Comparison of ENCODE assay signal across 16 cellular contexts in genomic region chr9:5839572-5839902, GRCh38. TPM values are rescaled to one million over a fixed set of nuclear protein-coding genes. Genes with fewer than 3 reads are reported as not detected.
DNase-seq lines count a peak whose midpoint lies in the region; ATAC-seq and TF ChIP-seq lines count a peak whose summit lies in the region.
"Had no signal": no experiment of that assay in that cellular context is flagged by ENCODE, and none has a peak within 500 bp of the region (broad histone marks: within the 10 kb centered on the region; RNA-seq: fewer than 3 reads in every experiment).

No MANE protein-coding gene starts in this region.

- H3K27ac Mint-ChIP-seq in progenitor cell of endocrine pancreas = peak overlapping the region; percentile 95
- H3K27ac Mint-ChIP-seq: nephron progenitor cell had no signal

- no peak for TF ChIP-seq CTCF in HCT116 (IDR thresholded peaks at IDR 0.05 in 2 of 3, conservative IDR thresholded peaks at IDR 0.05 in 1 of 3; ENCODE audit: borderline replicate concordance in 1 of 3, insufficient read depth in 1 of 3, low read depth in 2 of 3, low read length in 2 of 3)
- no peak for TF ChIP-seq CTCF in PC-3 (conservative IDR thresholded peaks at IDR 0.05; ENCODE audit: low read depth, low read length)
- no peak for TF ChIP-seq CTCF in esophagus squamous epithelium (IDR thresholded peaks at IDR 0.05)
- no peak for TF ChIP-seq CTCF in progenitor cell of endocrine pancreas (IDR thresholded peaks at IDR 0.05; ENCODE audit: unreplicated experiment)

- no peaks in the 10 kb centered on the region for H3K27me3 ChIP-seq in HCT116 (ENCODE audit: insufficient read depth, low read length)
- H3K27me3 ChIP-seq in PC-3 (ENCODE audit: low read length) = no peaks in the 10 kb centered on the region
- H3K27me3 ChIP-seq in esophagus squamous epithelium = no peaks in the 10 kb centered on the region

- H3K27me3 Mint-ChIP-seq in progenitor cell of endocrine pancreas = no peaks in the 10 kb centered on the region

- no peaks in the 10 kb centered on the region for H3K9me2 ChIP-seq in HCT116 (ENCODE audit: insufficient read depth)
- no peaks in the 10 kb centered on the region for H3K9me2 ChIP-seq in PC-3 (replicated peaks; ENCODE audit: low read length)

- 53 to 54% methylated on average over 3 to 4 of the region's 4 CpGs for WGBS in esophagus squamous epithelium, 2 donors

- TF ChIP-seq RAD21 in HCT116 (IDR thresholded peaks at IDR 0.05; ENCODE audit: low read depth) = no peak

- no peaks in the 10 kb centered on the region for H3K79me2 ChIP-seq in HCT116 (ENCODE audit: insufficient read depth, low read length)
- no peaks in the 10 kb centered on the region for H3K79me2 ChIP-seq in PC-3 (ENCODE audit: low read length)

- peak overlapping the region; percentile 55 for H2AFZ ChIP-seq in HCT116 (ENCODE audit: low read depth, low read length, poor library complexity, severe bottlenecking)
- H2AFZ ChIP-seq in PC-3 (ENCODE audit: low read length) = peak overlapping the region; percentile 71; the same call in 1 of the 2 replicates

- peaks cover 3% of the 10 kb centered on the region for H3K9me3 Mint-ChIP-seq in progenitor cell of endocrine pancreas (ENCODE audit: low read depth)

- H3K4me1 ChIP-seq in HCT116 (ENCODE audit: control insufficient read depth in 1 of 2, insufficient read depth in 2 of 2, low read length in 2 of 2) (peaks cover 33 to 39% of the 10 kb centered on the region in 2 experiments), PC-3 (ENCODE audit: insufficient read depth, low read length) (peaks cover 38% of the 10 kb centered on the region), esophagus squamous epithelium (peaks cover 0 to 36% (median 17%) of the 10 kb centered on the region in 3 donors)

- peaks cover 2% of the 10 kb centered on the region for H3K36me3 Mint-ChIP-seq in progenitor cell of endocrine pancreas (ENCODE audit: insufficient read depth)

- H3K4me2 ChIP-seq in HCT116 (ENCODE audit: low read length) = peak overlapping the region; percentile 78
- H3K4me2 ChIP-seq in PC-3 (ENCODE audit: low read length) = peak overlapping the region; percentile 81

- BruUV-seq in HCT116 (replicated peaks; lab: Mats Ljungman, UMichigan) (no TSS peak), PC-3 (replicated peaks; lab: Mats Ljungman, UMichigan) (no TSS peak)

- RAD21 ChIA-PET in HCT116 (lab: Charles Lee; ENCODE audit: low non-redundant PET in 1 of 2, low total read pairs in 2 of 2, uncharacterized antibody in 2 of 2, unreplicated experiment in 2 of 2) = no interaction called here

- ATAC-seq in HCT116 = peak; percentile 46
- ATAC-seq in PC-3 = peak; percentile 9
- ATAC-seq in GM21360 (IDR thresholded peaks at IDR 0.05; ENCODE audit: unreplicated experiment) = no peak
- ATAC-seq: activated CD4-positive, CD25-positive, alpha-beta regulatory T cell treated with anti-CD3 and anti-CD28 coated beads, Interleukin-2, amount 50 U/mL, for 24 hours had no signal

- CTCF ChIA-PET in HCT116 (lab: Charles Lee) = no interaction called here
- CTCF ChIA-PET in PC-3 (lab: Charles Lee) = no interaction called here

- peak overlapping the region; percentile 44 for H3K9ac ChIP-seq in HCT116 (ENCODE audit: low read length)
- H3K9ac ChIP-seq in PC-3 (ENCODE audit: low read length) = peak overlapping the region; percentile 78

- no peaks in the 10 kb centered on the region for H4K20me1 ChIP-seq in HCT116 (ENCODE audit: insufficient read depth)
- no peaks in the 10 kb centered on the region for H4K20me1 ChIP-seq in PC-3 (ENCODE audit: low read length)

- H3F3A ChIP-seq in PC-3 (ENCODE audit: low read length, unreplicated experiment) = peaks cover 6% of the 10 kb centered on the region

- H3K4me3 ChIP-seq in HCT116 (replicated peaks in 1 of 2; ENCODE audit: low read depth in 1 of 2, low read length in 2 of 2) (no peak overlapping the region), PC-3 (ENCODE audit: low read length) (peak overlapping the region; percentile 48; the same call in 1 of the 2 replicates), esophagus squamous epithelium (no peak overlapping the region)
- H3K4me3 ChIP-seq: lung had no signal

- POLR2A ChIA-PET in HCT116 (lab: Charles Lee) (no interaction called here), PC-3 (lab: Charles Lee; ENCODE audit: unreplicated experiment) (no interaction called here)

- intact Hi-C loops in HCT116 (cut with micrococcal nuclease) (no loop called here), PC-3 (cut with micrococcal nuclease) (no loop called here), esophagus squamous epithelium (cut with DNase I) (no loop called here)

- H3K36me3 ChIP-seq in HCT116 (ENCODE audit: control insufficient read depth in 1 of 2, insufficient read depth in 2 of 2, low read length in 2 of 2) (no peaks in the 10 kb centered on the region), PC-3 (ENCODE audit: low read depth, low read length) (no peaks in the 10 kb centered on the region), esophagus squamous epithelium (no peaks in the 10 kb centered on the region)

- peaks cover 29% of the 10 kb centered on the region for H3K4me1 Mint-ChIP-seq in progenitor cell of endocrine pancreas (ENCODE audit: low read depth)

- H3K9me3 ChIP-seq in HCT116 (ENCODE audit: control insufficient read depth in 1 of 2, insufficient read depth in 1 of 2, low read depth in 1 of 2, low read length in 2 of 2) (no peaks in the 10 kb centered on the region), PC-3 (ENCODE audit: low read length) (no peaks in the 10 kb centered on the region), esophagus squamous epithelium (no peaks in the 10 kb centered on the region)

- no peak overlapping the region for H3K4me3 Mint-ChIP-seq in progenitor cell of endocrine pancreas (ENCODE audit: low read depth)
- H3K4me3 Mint-ChIP-seq: nephron progenitor cell had no signal

- no peak for TF ChIP-seq POLR2A in HCT116 (IDR thresholded peaks at IDR 0.05; ENCODE audit: borderline replicate concordance, extremely low read depth, insufficient read depth, insufficient read length)
- TF ChIP-seq POLR2A in esophagus squamous epithelium (IDR thresholded peaks at IDR 0.05) = no peak

- peak overlapping the region; percentile 70 for H3K27ac ChIP-seq in HCT116 (ENCODE audit: low read depth, low read length)
- peak overlapping the region; percentile 99 for H3K27ac ChIP-seq in PC-3 (ENCODE audit: low read length)
- H3K27ac ChIP-seq in esophagus squamous epithelium = peak overlapping the region; percentile 16 to 42 (median 37)

- DNase-seq in HCT116 (ENCODE audit: low read depth, low spot score) (no peak), PC-3 (no peak), esophagus squamous epithelium (lab: John Stamatoyannopoulos, UW) (no peak), progenitor cell of endocrine pancreas (ENCODE audit: low spot score, unreplicated experiment) (no peak), HuH-7.5 (ENCODE audit: low spot score) (no peak), DMS79 (lab: John Stamatoyannopoulos, UW) (no peak)
- DNase-seq: amygdala, foreskin melanocyte, NCI-H2171, NCI-H82, nephron progenitor cell, T-helper 2 cell had no signal

TF ChIP-seq in HCT116, 20 proteins besides CTCF, POLR2A, EP300 and RAD21:
- TF ChIP-seq ZFX (IDR thresholded peaks at IDR 0.05) = no peak
- no peak for TF ChIP-seq ATF3 (IDR thresholded peaks at IDR 0.05)
- TF ChIP-seq TCF7L2 (IDR thresholded peaks at IDR 0.05; ENCODE audit: borderline replicate concordance, extremely low read depth, insufficient read depth, insufficient read length) = no peak
- no peak for TF ChIP-seq EZH2 (IDR thresholded peaks at IDR 0.05)
- no peak for TF ChIP-seq YY1 (IDR thresholded peaks at IDR 0.05; ENCODE audit: extremely low read depth, insufficient replicate concordance, low read depth, low read length)
- TF ChIP-seq SIN3A (IDR thresholded peaks at IDR 0.05; ENCODE audit: low read depth) = no peak
- no peak for TF ChIP-seq POLR2AphosphoS5 (IDR thresholded peaks at IDR 0.05; ENCODE audit: low read depth, low read length)
- TF ChIP-seq, protein P1, sequence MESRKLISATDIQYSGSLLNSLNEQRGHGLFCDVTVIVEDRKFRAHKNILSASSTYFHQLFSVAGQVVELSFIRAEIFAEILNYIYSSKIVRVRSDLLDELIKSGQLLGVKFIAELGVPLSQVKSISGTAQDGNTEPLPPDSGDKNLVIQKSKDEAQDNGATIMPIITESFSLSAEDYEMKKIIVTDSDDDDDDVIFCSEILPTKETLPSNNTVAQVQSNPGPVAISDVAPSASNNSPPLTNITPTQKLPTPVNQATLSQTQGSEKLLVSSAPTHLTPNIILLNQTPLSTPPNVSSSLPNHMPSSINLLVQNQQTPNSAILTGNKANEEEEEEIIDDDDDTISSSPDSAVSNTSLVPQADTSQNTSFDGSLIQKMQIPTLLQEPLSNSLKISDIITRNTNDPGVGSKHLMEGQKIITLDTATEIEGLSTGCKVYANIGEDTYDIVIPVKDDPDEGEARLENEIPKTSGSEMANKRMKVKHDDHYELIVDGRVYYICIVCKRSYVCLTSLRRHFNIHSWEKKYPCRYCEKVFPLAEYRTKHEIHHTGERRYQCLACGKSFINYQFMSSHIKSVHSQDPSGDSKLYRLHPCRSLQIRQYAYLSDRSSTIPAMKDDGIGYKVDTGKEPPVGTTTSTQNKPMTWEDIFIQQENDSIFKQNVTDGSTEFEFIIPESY (IDR thresholded peaks at IDR 0.05; ENCODE audit: extremely low read depth, insufficient replicate concordance, low read length) = no peak
- no peak for TF ChIP-seq CBX3 (IDR thresholded peaks at IDR 0.05; ENCODE audit: low read depth)

RNA-seq across cellular contexts. Expression of gene ERMP1, which starts 6.6 kb away (rescaled TPM):
- total RNA-seq in HCT116 (2021; ENCODE audit: unreplicated experiment) = 29.9 TPM
- 23.0 and 24.7 TPM in 2 replicates for polyA plus RNA-seq in HCT116 (2012)
- total RNA-seq in PC-3 (2014; rRNA removed) = 17.8 and 19.2 TPM in 2 replicates
- total RNA-seq in esophagus squamous epithelium = 10 to 100 TPM; 24.4 to 38.2 (median 29.9) TPM
- 20.3 and 21.2 TPM in 2 replicates for total RNA-seq in progenitor cell of endocrine pancreas

RNA-seq across cellular contexts. Expression of gene MLANA, which starts 51.2 kb away (rescaled TPM):
- total RNA-seq in HCT116 (2021; ENCODE audit: unreplicated experiment) (not detected), PC-3 (2014; rRNA removed) (not detected in 2 replicates), esophagus squamous epithelium (not detected), progenitor cell of endocrine pancreas (not detected in 2 replicates)
- 0.07 and 0.09 TPM in 2 replicates for polyA plus RNA-seq in HCT116 (2012)
- total RNA-seq: activated CD8-positive, alpha-beta memory T cell treated with anti-CD3 and anti-CD28 coated beads for 36 hours; lung had no signal
- polyA plus RNA-seq: lung had no signal

Comparison
In these comparisons a context has a peak if more than half of its experiments do, and no peak if none do; other contexts are left out.
1. H3K27ac ChIP-seq: peak in every context shown above with its lines; median percentile 99 in PC-3; 70 in HCT116; 37 in esophagus squamous epithelium.